In genomic region chr10:16519250-16519907, GRCh38 we compare ENCODE assay signal across 11 cellular contexts. TPM values are rescaled to one million over a fixed set of nuclear protein-coding genes. Genes with fewer than 3 reads are reported as not detected.
DNase-seq lines count a peak whose midpoint lies in the region; ATAC-seq and TF ChIP-seq lines count a peak whose summit lies in the region.
"Had no signal": no experiment of that assay in that cellular context is flagged by ENCODE, and none has a peak within 500 bp of the region (broad histone marks: within the 10 kb centered on the region; RNA-seq: fewer than 3 reads in every experiment).

No MANE protein-coding gene starts in this region.

- H3K27me3 ChIP-seq in dorsolateral prefrontal cortex: peaks cover 0 to 56% (median 25%) of the 10 kb centered on the region in 45 donors

- H3K9me3 Mint-ChIP-seq in T-helper 2 cell treated with Interferon-gamma antibody and Interleukin-4, amounts not matched to agents 5 μg/mL and 100 μg/mL, for 36 hours: no peaks in the 10 kb centered on the region

- no peaks in the 10 kb centered on the region for H3K36me3 Mint-ChIP-seq in T-helper 2 cell treated with Interferon-gamma antibody and Interleukin-4, amounts not matched to agents 5 μg/mL and 100 μg/mL, for 36 hours (ENCODE audit: low read depth)

- H3K27ac ChIP-seq in dorsolateral prefrontal cortex: peak overlapping the region in 44 of 59 donors; percentile 16 to 86 (median 73)

- ATAC-seq in HG03520 (IDR thresholded peaks at IDR 0.05; ENCODE audit: unreplicated experiment) (peak; percentile 44), HG03354 (IDR thresholded peaks at IDR 0.05; ENCODE audit: poor library complexity, severe bottlenecking, unreplicated experiment) (no peak)

- H3K4me1 Mint-ChIP-seq in T-helper 2 cell treated with Interferon-gamma antibody and Interleukin-4, amounts not matched to agents 5 μg/mL and 100 μg/mL, for 36 hours (ENCODE audit: low read depth): peaks cover 2% of the 10 kb centered on the region

- peaks cover 38% of the 10 kb centered on the region for H3K27me3 Mint-ChIP-seq in T-helper 2 cell treated with Interferon-gamma antibody and Interleukin-4, amounts not matched to agents 5 μg/mL and 100 μg/mL, for 36 hours (ENCODE audit: low read depth)

- H3K4me3 Mint-ChIP-seq in T-helper 2 cell treated with Interferon-gamma antibody and Interleukin-4, amounts not matched to agents 5 μg/mL and 100 μg/mL, for 36 hours: peak overlapping the region; percentile 56

- no peak overlapping the region for H3K27ac Mint-ChIP-seq in T-helper 2 cell treated with Interferon-gamma antibody and Interleukin-4, amounts not matched to agents 5 μg/mL and 100 μg/mL, for 36 hours

- intact Hi-C loops in dorsolateral prefrontal cortex (cut with DNase I): loop anchor here in 1 of 2 donors (10.0 kb wide), 1 partner anchor 615 kb away; no protein-coding TSS in a partner anchor

- DNase-seq in T-helper 2 cell treated with Interferon-gamma antibody and Interleukin-4, amounts not matched to agents 5 μg/mL and 100 μg/mL, for 36 hours (ENCODE audit: low spot score): no peak
- no peak for DNase-seq in T-helper 2 cell
- peak in 1 of 10 donors; percentile 38 for DNase-seq in dorsolateral prefrontal cortex
- no peak for DNase-seq in retinal pigment epithelial cell (ENCODE audit: low read depth)
- DNase-seq in NCI-H2081 treated with DMSO at 0.1 percent for 48 hours (lab: John Stamatoyannopoulos, UW): no peak
- DNase-seq in NCI-H2107 (lab: John Stamatoyannopoulos, UW): no peak
- DNase-seq: ACHN; NCI-H187 treated with DMSO at 0.1 percent for 48 hours; stimulated activated naive CD4-positive, alpha-beta T cell had no signal

- TF ChIP-seq CTCF in dorsolateral prefrontal cortex (IDR thresholded peaks at IDR 0.05 in 54 of 56, conservative IDR thresholded peaks at IDR 0.05 in 2 of 56; ENCODE audit: low read depth in 1 of 56, partially characterized antibody in 56 of 56): peak in 1 of 56 donors; percentile 1
- TF ChIP-seq CTCF in retinal pigment epithelial cell (conservative IDR thresholded peaks at IDR 0.05; ENCODE audit: low read depth, low read length): no peak

- peak overlapping the region in 58 of 59 donors; percentile 5 to 73 (median 54) for H3K4me3 ChIP-seq in dorsolateral prefrontal cortex
- H3K4me3 ChIP-seq in retinal pigment epithelial cell (ENCODE audit: low read length): peak overlapping the region; percentile 17

RNA-seq across cellular contexts. Expression of gene C1QL3, which starts 2.3 kb away (rescaled TPM):
- total RNA-seq in dorsolateral prefrontal cortex: 100 to 1,000 TPM in 2 of 120 experiments, 10 to 100 TPM in 118; 16.0 to 110 (median 58.0) TPM
